Comparison of ENCODE assay signal across 8 cellular contexts in the genomic region with DNA sequence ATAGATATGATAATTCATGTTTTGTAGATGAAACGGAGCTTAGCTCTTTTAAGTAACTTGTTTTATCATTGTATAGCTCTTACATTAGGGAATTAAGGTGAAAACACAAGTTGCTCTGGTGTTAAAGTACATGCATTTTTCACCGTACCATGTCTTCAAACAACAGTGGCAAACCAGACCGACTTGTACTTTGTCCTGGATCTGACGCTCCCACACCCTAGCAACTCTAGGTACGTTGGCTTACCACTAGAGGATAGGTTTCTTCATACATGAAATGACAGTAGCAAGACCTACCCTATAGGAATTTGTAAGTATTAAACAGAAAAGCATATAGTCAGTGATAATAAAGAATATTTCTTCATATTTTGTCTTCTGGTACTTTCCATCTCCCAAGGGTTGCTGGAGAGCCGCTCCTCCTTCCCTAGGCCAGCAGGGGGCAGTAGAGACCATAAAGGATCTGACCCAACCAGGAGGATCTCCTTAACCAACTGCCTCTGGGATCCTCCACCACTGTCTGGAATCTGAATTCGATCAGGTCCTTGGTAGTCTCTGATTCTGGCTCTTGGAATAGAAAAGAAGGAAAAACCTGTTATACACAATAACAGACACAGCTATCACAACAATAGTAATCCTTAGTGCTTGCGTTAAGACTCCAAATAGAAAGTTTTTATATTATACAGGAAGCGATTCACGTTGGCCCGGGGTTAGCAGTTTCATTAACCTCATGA.
DNase-seq lines count a peak whose midpoint lies in the region; ATAC-seq and TF ChIP-seq lines count a peak whose summit lies in the region.

No MANE protein-coding gene starts in this region.

- no peak overlapping the region for H3K27ac Mint-ChIP-seq in activated CD8-positive, alpha-beta memory T cell treated with anti-CD3 and anti-CD28 coated beads, Interleukin-2, amount 10 ng/mL, durations not matched to agents 7 days and 5 days
- H3K27ac Mint-ChIP-seq in progenitor cell of endocrine pancreas = no peak overlapping the region

- no peaks in the 10 kb centered on the region for H3K36me3 Mint-ChIP-seq in activated CD8-positive, alpha-beta memory T cell treated with anti-CD3 and anti-CD28 coated beads, Interleukin-2, amount 10 ng/mL, durations not matched to agents 7 days and 5 days
- H3K36me3 Mint-ChIP-seq in progenitor cell of endocrine pancreas (ENCODE audit: insufficient read depth) = peaks cover 2% of the 10 kb centered on the region

- ATAC-seq in GM18508 (IDR thresholded peaks at IDR 0.05; ENCODE audit: insufficient read depth, unreplicated experiment) (peak; percentile 67), HG03139 (IDR thresholded peaks at IDR 0.05; ENCODE audit: unreplicated experiment) (peak; percentile 61)
- ATAC-seq in activated CD8-positive, alpha-beta memory T cell treated with anti-CD3 and anti-CD28 coated beads, Interleukin-2, amount 10 ng/mL, durations not matched to agents 7 days and 5 days = peak; percentile 27

- DNase-seq in AG20443 (ENCODE audit: low spot score) = peak; percentile 89
- DNase-seq in NCI-H510A (lab: John Stamatoyannopoulos, UW) = peak; percentile 25
- DNase-seq in activated CD8-positive, alpha-beta memory T cell treated with anti-CD3 and anti-CD28 coated beads, Interleukin-2, amount 10 ng/mL, durations not matched to agents 7 days and 5 days = peak; percentile 59
- DNase-seq in germinal center (ENCODE audit: low spot score) = peak; percentile 45
- DNase-seq in progenitor cell of endocrine pancreas (ENCODE audit: low spot score, unreplicated experiment) = peak; percentile 66
- DNase-seq in NCI-H187 (lab: John Stamatoyannopoulos, UW) = no peak

- peak; percentile 93 for TF ChIP-seq CTCF in progenitor cell of endocrine pancreas (IDR thresholded peaks at IDR 0.05; ENCODE audit: unreplicated experiment)

- no peaks in the 10 kb centered on the region for H3K9me3 Mint-ChIP-seq in activated CD8-positive, alpha-beta memory T cell treated with anti-CD3 and anti-CD28 coated beads, Interleukin-2, amount 10 ng/mL, durations not matched to agents 7 days and 5 days (ENCODE audit: low read depth)
- H3K9me3 Mint-ChIP-seq in progenitor cell of endocrine pancreas (ENCODE audit: low read depth) = peaks cover 12% of the 10 kb centered on the region

- H3K4me1 Mint-ChIP-seq in activated CD8-positive, alpha-beta memory T cell treated with anti-CD3 and anti-CD28 coated beads, Interleukin-2, amount 10 ng/mL, durations not matched to agents 7 days and 5 days = no peaks in the 10 kb centered on the region
- H3K4me1 Mint-ChIP-seq in progenitor cell of endocrine pancreas (ENCODE audit: low read depth) = no peaks in the 10 kb centered on the region

- H3K4me3 Mint-ChIP-seq in activated CD8-positive, alpha-beta memory T cell treated with anti-CD3 and anti-CD28 coated beads, Interleukin-2, amount 10 ng/mL, durations not matched to agents 7 days and 5 days = no peak overlapping the region
- H3K4me3 Mint-ChIP-seq in progenitor cell of endocrine pancreas (ENCODE audit: low read depth) = no peak overlapping the region

- peaks cover under 1% of the 10 kb centered on the region for H3K27me3 Mint-ChIP-seq in activated CD8-positive, alpha-beta memory T cell treated with anti-CD3 and anti-CD28 coated beads, Interleukin-2, amount 10 ng/mL, durations not matched to agents 7 days and 5 days
- no peaks in the 10 kb centered on the region for H3K27me3 Mint-ChIP-seq in progenitor cell of endocrine pancreas

- CTCF ChIA-PET in activated CD8-positive, alpha-beta memory T cell treated with anti-CD3 and anti-CD28 coated beads, Interleukin-2, amount 10 ng/mL, durations not matched to agents 7 days and 5 days (lab: Charles Lee) = interaction anchor here (1.0 to 2.9 kb wide), 2 partner anchors 114 to 597 kb away, joined by 3 to 19 read pairs; no protein-coding TSS in a partner anchor

Comparison
In these comparisons a context has a peak if more than half of its experiments do, and no peak if none do; other contexts are left out.
1. DNase-seq: peak in AG20443 (single experiment), NCI-H510A (single experiment), activated CD8-positive, alpha-beta memory T cell treated with anti-CD3 and anti-CD28 coated beads, Interleukin-2, amount 10 ng/mL, durations not matched to agents 7 days and 5 days (single experiment), germinal center (single experiment) and progenitor cell of endocrine pancreas (single experiment); none in NCI-H187 (0 of 2).
2. Peak in every context shown above with its lines, with median percentiles within 50 percentile points of each other: ATAC-seq.